8 cellular contexts compared by ENCODE assay signal in genomic region chr6:157982297-157982579, GRCh38. TPM values are rescaled to one million over a fixed set of nuclear protein-coding genes. Genes with fewer than 3 reads are reported as not detected.
DNase-seq lines count a peak whose midpoint lies in the region; TF ChIP-seq lines count a peak whose summit lies in the region.

No MANE protein-coding gene starts in this region.

- H3K4me3 ChIP-seq in fibroblast of pulmonary artery (replicated peaks; ENCODE audit: low read depth, low read length) (peak overlapping the region; percentile 73), neuron (ENCODE audit: low read length) (peak overlapping the region; percentile 54)

- peaks cover 2% of the 10 kb centered on the region for H3K36me3 Mint-ChIP-seq in activated CD4-positive, alpha-beta T cell treated with anti-CD3 and anti-CD28 coated beads, Interleukin-2, amount 10 ng/mL, durations not matched to agents 24 days and 14 days (ENCODE audit: low read depth)

- TF ChIP-seq CTCF in GM20000 (IDR thresholded peaks at IDR 0.05; ENCODE audit: extremely low read depth, missing control alignments) (no peak), fibroblast of pulmonary artery (IDR thresholded peaks at IDR 0.05; ENCODE audit: low read length, missing control alignments) (no peak)

- peak overlapping the region; percentile 100 for H2AFZ ChIP-seq in neuron (ENCODE audit: low read depth, low read length)

- no peaks in the 10 kb centered on the region for H3K27me3 ChIP-seq in neuron (ENCODE audit: insufficient read depth, low read length)

- H3K27ac Mint-ChIP-seq in activated CD4-positive, alpha-beta T cell treated with anti-CD3 and anti-CD28 coated beads, Interleukin-2, amount 10 ng/mL, durations not matched to agents 24 days and 14 days = peak overlapping the region; percentile 87

- peaks cover 8% of the 10 kb centered on the region for H3K27me3 Mint-ChIP-seq in activated CD4-positive, alpha-beta T cell treated with anti-CD3 and anti-CD28 coated beads, Interleukin-2, amount 10 ng/mL, durations not matched to agents 24 days and 14 days

- H3K4me1 Mint-ChIP-seq in activated CD4-positive, alpha-beta T cell treated with anti-CD3 and anti-CD28 coated beads, Interleukin-2, amount 10 ng/mL, durations not matched to agents 24 days and 14 days = peaks cover 48% of the 10 kb centered on the region

- intact Hi-C loops in activated CD4-positive, alpha-beta T cell treated with anti-CD3 and anti-CD28 coated beads, Interleukin-2, amount 10 ng/mL, durations not matched to agents 24 days and 14 days (cut with micrococcal nuclease) = loop anchor here (1.0 to 5.0 kb wide), 5 partner anchors 21 to 220 kb away; partner anchors contain the start of gene SNX9

- peak; percentile 22 for DNase-seq in DMS53 treated with DMSO at 0.1 percent for 48 hours (lab: John Stamatoyannopoulos, UW; ENCODE audit: unreplicated experiment)
- DNase-seq in GM20000 (ENCODE audit: low spot score) = peak; percentile 74
- DNase-seq in HuH-7.5 (ENCODE audit: low spot score) = peak; percentile 48
- peak; percentile 81 for DNase-seq in activated CD4-positive, alpha-beta T cell treated with anti-CD3 and anti-CD28 coated beads, Interleukin-2, amount 10 ng/mL, durations not matched to agents 24 days and 14 days
- DNase-seq in fibroblast of pulmonary artery (ENCODE audit: low read depth) = no peak
- no peak for DNase-seq in inferior parietal cortex (ENCODE audit: extremely low spot score)
- DNase-seq in dedifferentiated amniotic fluid mesenchymal stem cell (ENCODE audit: extremely low spot score) = no peak

- H3K4me1 ChIP-seq in neuron (ENCODE audit: insufficient read depth, low read length) = peaks cover 7% of the 10 kb centered on the region

- no peaks in the 10 kb centered on the region for H3K9me3 Mint-ChIP-seq in activated CD4-positive, alpha-beta T cell treated with anti-CD3 and anti-CD28 coated beads, Interleukin-2, amount 10 ng/mL, durations not matched to agents 24 days and 14 days

- H3K9me3 ChIP-seq in neuron (ENCODE audit: low read length) = no peaks in the 10 kb centered on the region

- no peaks in the 10 kb centered on the region for H3K36me3 ChIP-seq in neuron (ENCODE audit: insufficient read depth, low read length)

- H3K4me3 Mint-ChIP-seq in activated CD4-positive, alpha-beta T cell treated with anti-CD3 and anti-CD28 coated beads, Interleukin-2, amount 10 ng/mL, durations not matched to agents 24 days and 14 days = peak overlapping the region; percentile 73

RNA-seq across cellular contexts. Expression of gene SYNJ2, which starts 0.6 kb away (rescaled TPM):
- total RNA-seq in activated CD4-positive, alpha-beta T cell treated with anti-CD3 and anti-CD28 coated beads, Interleukin-2, amount 10 ng/mL, durations not matched to agents 24 days and 14 days = 22.2 and 24.3 TPM in 2 replicates

Comparison
In these comparisons a context has a peak if more than half of its experiments do, and no peak if none do; other contexts are left out.
1. DNase-seq: peak in DMS53 treated with DMSO at 0.1 percent for 48 hours (single experiment), GM20000 (single experiment), HuH-7.5 (single experiment) and activated CD4-positive, alpha-beta T cell treated with anti-CD3 and anti-CD28 coated beads, Interleukin-2, amount 10 ng/mL, durations not matched to agents 24 days and 14 days (single experiment); none in fibroblast of pulmonary artery (single experiment), inferior parietal cortex (single experiment) and dedifferentiated amniotic fluid mesenchymal stem cell (single experiment).